Comparison of ENCODE assay signal across 10 cellular contexts in the genomic region with DNA sequence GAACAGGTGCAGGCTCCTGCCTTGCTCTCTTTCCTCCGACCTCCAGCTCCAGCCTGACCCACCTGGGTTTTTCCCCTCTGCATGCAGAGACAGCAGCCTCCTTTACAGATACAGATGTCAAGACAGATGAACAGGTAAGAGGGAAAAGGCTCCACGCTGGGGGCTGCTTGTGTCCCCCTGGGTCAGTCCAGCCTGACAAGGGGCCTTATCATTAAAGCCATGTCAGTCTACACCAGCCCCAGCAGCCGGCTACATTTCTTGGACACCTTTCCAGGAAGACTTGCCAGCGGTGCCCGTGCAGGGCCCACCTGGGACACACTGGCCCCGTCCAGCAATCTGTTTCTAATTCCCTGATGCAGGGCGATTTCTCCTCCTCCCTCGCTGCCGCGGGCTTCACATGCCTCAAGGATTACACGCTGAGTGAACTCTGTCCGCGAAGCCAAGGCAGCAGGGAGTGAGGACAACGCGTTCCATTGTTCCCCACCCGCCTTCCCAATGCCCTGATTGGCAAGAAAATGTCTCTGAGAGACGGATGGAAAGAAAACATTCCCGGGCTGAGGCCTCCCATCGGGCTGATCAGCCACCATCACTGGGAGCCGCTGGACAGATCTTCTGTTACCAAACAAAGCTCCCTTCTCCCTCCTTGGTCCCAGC.
DNase-seq lines count a peak whose midpoint lies in the region; TF ChIP-seq lines count a peak whose summit lies in the region.
"Had no signal": no experiment of that assay in that cellular context is flagged by ENCODE, and none has a peak within 500 bp of the region (broad histone marks: within the 10 kb centered on the region; RNA-seq: fewer than 3 reads in every experiment).

No MANE protein-coding gene starts in this region.

- H3K9me3 Mint-ChIP-seq in activated CD4-positive, alpha-beta memory T cell treated with anti-CD3 and anti-CD28 coated beads for 36 hours: peaks cover 4% of the 10 kb centered on the region
- H3K9me3 Mint-ChIP-seq in CD8-positive, alpha-beta memory T cell: peaks cover 0 to 4% (median 0%) of the 10 kb centered on the region in 5 donors

- H3K27ac Mint-ChIP-seq in activated CD4-positive, alpha-beta memory T cell treated with anti-CD3 and anti-CD28 coated beads for 36 hours: no peak overlapping the region
- H3K27ac Mint-ChIP-seq in CD8-positive, alpha-beta memory T cell: no peak overlapping the region
- H3K27ac Mint-ChIP-seq: T-helper 2 cell treated with Interferon-gamma antibody and Interleukin-4, amounts not matched to agents 5 μg/mL and 100 μg/mL, for 36 hours had no signal

- POLR2A ChIA-PET in AG04449 (lab: Yijun Ruan, JAX): no interaction called here
- POLR2A ChIA-PET in activated CD4-positive, alpha-beta memory T cell treated with anti-CD3 and anti-CD28 coated beads for 36 hours (lab: Charles Lee): no interaction called here
- POLR2A ChIA-PET in CD8-positive, alpha-beta memory T cell (lab: Charles Lee): no interaction called here

- no peaks in the 10 kb centered on the region for H3K36me3 Mint-ChIP-seq in activated CD4-positive, alpha-beta memory T cell treated with anti-CD3 and anti-CD28 coated beads for 36 hours
- H3K36me3 Mint-ChIP-seq in CD8-positive, alpha-beta memory T cell: peaks cover 0 to 1% (median 0%) of the 10 kb centered on the region in 3 donors

- DNase-seq in AG04449 (ENCODE audit: low read depth, low spot score): peak; percentile 29
- DNase-seq in LHCN-M2 (ENCODE audit: low read depth): peak; percentile 13
- peak; percentile 82 for DNase-seq in fibroblast of gingiva (ENCODE audit: low read depth)
- peak; percentile 45 for DNase-seq in midbrain (lab: John Stamatoyannopoulos, UW)
- no peak for DNase-seq in activated CD4-positive, alpha-beta memory T cell treated with anti-CD3 and anti-CD28 coated beads for 36 hours
- DNase-seq in activated CD4-positive, alpha-beta T cell treated with anti-CD3 and anti-CD28 coated beads, Interleukin-2, amount 50 U/mL, for 4 hours: no peak
- DNase-seq in T-helper 9 cell: no peak
- no peak for DNase-seq in CD8-positive, alpha-beta memory T cell
- DNase-seq: cortex of kidney had no signal

- H3K36me3 ChIP-seq in CD8-positive, alpha-beta memory T cell (ENCODE audit: insufficient read depth, low read length): no peaks in the 10 kb centered on the region

- H3K27me3 Mint-ChIP-seq in activated CD4-positive, alpha-beta memory T cell treated with anti-CD3 and anti-CD28 coated beads for 36 hours: no peaks in the 10 kb centered on the region
- peaks cover 2 to 6% of the 10 kb centered on the region in 2 donors for H3K27me3 Mint-ChIP-seq in CD8-positive, alpha-beta memory T cell

- H3K4me1 ChIP-seq in CD8-positive, alpha-beta memory T cell (ENCODE audit: insufficient read depth, low read length): no peaks in the 10 kb centered on the region

- intact Hi-C loops in activated CD4-positive, alpha-beta memory T cell treated with anti-CD3 and anti-CD28 coated beads for 36 hours (cut with micrococcal nuclease): no loop called here

- CTCF ChIA-PET in AG04449 (lab: Yijun Ruan, JAX): interaction anchor here (1.0 to 1.6 kb wide), 3 partner anchors 9 to 70 kb away, joined by 3 to 4 read pairs (median 3); no protein-coding TSS in a partner anchor
- CTCF ChIA-PET in activated CD4-positive, alpha-beta memory T cell treated with anti-CD3 and anti-CD28 coated beads for 36 hours (lab: Charles Lee): no interaction called here
- CTCF ChIA-PET in CD8-positive, alpha-beta memory T cell (lab: Charles Lee): no interaction called here

- no peak for TF ChIP-seq CTCF in AG04449 (IDR thresholded peaks at IDR 0.05; ENCODE audit: insufficient read depth, low read length, missing control alignments)

- H3K4me3 ChIP-seq in AG04449 (ENCODE audit: low read depth, low read length): no peak overlapping the region
- H3K4me3 ChIP-seq in CD8-positive, alpha-beta memory T cell (ENCODE audit: low read length): no peak overlapping the region

- H3K4me3 Mint-ChIP-seq in activated CD4-positive, alpha-beta memory T cell treated with anti-CD3 and anti-CD28 coated beads for 36 hours: no peak overlapping the region
- no peak overlapping the region for H3K4me3 Mint-ChIP-seq in CD8-positive, alpha-beta memory T cell
- H3K4me3 Mint-ChIP-seq: T-helper 2 cell treated with Interferon-gamma antibody and Interleukin-4, amounts not matched to agents 5 μg/mL and 100 μg/mL, for 36 hours had no signal

- H3K9me3 ChIP-seq in CD8-positive, alpha-beta memory T cell (ENCODE audit: low read length): no peaks in the 10 kb centered on the region

- no peaks in the 10 kb centered on the region for H3K27me3 ChIP-seq in CD8-positive, alpha-beta memory T cell (ENCODE audit: insufficient read depth, low read length, poor library complexity, severe bottlenecking)

- no peak overlapping the region for H3K27ac ChIP-seq in CD8-positive, alpha-beta memory T cell (ENCODE audit: low read depth, low read length)

- H3K4me1 Mint-ChIP-seq in activated CD4-positive, alpha-beta memory T cell treated with anti-CD3 and anti-CD28 coated beads for 36 hours (ENCODE audit: low read depth): no peaks in the 10 kb centered on the region
- no peaks in the 10 kb centered on the region for H3K4me1 Mint-ChIP-seq in CD8-positive, alpha-beta memory T cell

Comparison
In these comparisons a context has a peak if more than half of its experiments do, and no peak if none do; other contexts are left out.
1. DNase-seq: peak in AG04449 (single experiment), LHCN-M2 (single experiment), fibroblast of gingiva (single experiment) and midbrain (single experiment); none in activated CD4-positive, alpha-beta memory T cell treated with anti-CD3 and anti-CD28 coated beads for 36 hours (single experiment), activated CD4-positive, alpha-beta T cell treated with anti-CD3 and anti-CD28 coated beads, Interleukin-2, amount 50 U/mL, for 4 hours (0 of 2), T-helper 9 cell (single experiment) and CD8-positive, alpha-beta memory T cell (0 of 5).